Comparison of ENCODE assay signal across 16 cellular contexts in genomic region chr22:19111140-19111539, GRCh38. TPM values are rescaled to one million over a fixed set of nuclear protein-coding genes. Genes with fewer than 3 reads are reported as not detected.
DNase-seq lines count a peak whose midpoint lies in the region; ATAC-seq and TF ChIP-seq lines count a peak whose summit lies in the region.
"Had no signal": no experiment of that assay in that cellular context is flagged by ENCODE, and none has a peak within 500 bp of the region (broad histone marks: within the 10 kb centered on the region; RNA-seq: fewer than 3 reads in every experiment).

No MANE protein-coding gene starts in this region.

- H3K4me3 ChIP-seq in H7 (ENCODE audit: insufficient read depth, low read depth, low read length): no peak overlapping the region
- H3K4me3 ChIP-seq: hepatocyte, left lung had no signal

- H3K9me3 Mint-ChIP-seq in activated CD8-positive, alpha-beta T cell treated with anti-CD3 and anti-CD28 coated beads for 36 hours: no peaks in the 10 kb centered on the region
- no peaks in the 10 kb centered on the region for H3K9me3 Mint-ChIP-seq in natural killer cell

- no peak for TF ChIP-seq CTCF in activated CD8-positive, alpha-beta T cell treated with anti-CD3 and anti-CD28 coated beads for 36 hours (IDR thresholded peaks at IDR 0.05)
- TF ChIP-seq CTCF in natural killer cell (IDR thresholded peaks at IDR 0.05): no peak

- POLR2A ChIA-PET in activated CD8-positive, alpha-beta T cell treated with anti-CD3 and anti-CD28 coated beads for 36 hours (lab: Charles Lee): interaction anchor here (0.8 to 2.7 kb wide), 3 partner anchors 8 to 13 kb away, joined by 3 to 17 read pairs (median 4); partner anchors contain the start of gene DGCR2

- peaks cover 73% of the 10 kb centered on the region for H3K4me1 Mint-ChIP-seq in activated CD8-positive, alpha-beta T cell treated with anti-CD3 and anti-CD28 coated beads for 36 hours (ENCODE audit: low read depth)
- H3K4me1 Mint-ChIP-seq in natural killer cell: peaks cover 71% of the 10 kb centered on the region in 2 donors

- DNase-seq in NCI-H748 (lab: John Stamatoyannopoulos, UW; ENCODE audit: unreplicated experiment) (peak; percentile 12), NCI-H748 treated with DMSO at 0.1 percent for 48 hours (lab: John Stamatoyannopoulos, UW) (no peak), H7 (peak; percentile 63), natural killer cell (no peak), HUDEP-2 (lab: John Stamatoyannopoulos, UW; ENCODE audit: unreplicated experiment in 76 of 76) (no peak)
- DNase-seq in activated CD8-positive, alpha-beta T cell treated with anti-CD3 and anti-CD28 coated beads for 36 hours: no peak
- DNase-seq in central memory CD4-positive, alpha-beta T cell: no peak
- DNase-seq: activated CD4-positive, alpha-beta T cell treated with anti-CD3 and anti-CD28 coated beads for 1 hour; NCI-H1048; NCI-H526; SK-N-SH had no signal

- ATAC-seq in activated CD8-positive, alpha-beta T cell treated with anti-CD3 and anti-CD28 coated beads for 36 hours: no peak
- ATAC-seq in natural killer cell: no peak
- no peak for ATAC-seq in activated CD4-positive, CD25-positive, alpha-beta regulatory T cell treated with anti-CD3 and anti-CD28 coated beads, Interleukin-2, amount 50 U/mL, for 24 hours
- ATAC-seq: left lung had no signal

- H3K27me3 Mint-ChIP-seq in activated CD8-positive, alpha-beta T cell treated with anti-CD3 and anti-CD28 coated beads for 36 hours: no peaks in the 10 kb centered on the region
- no peaks in the 10 kb centered on the region for H3K27me3 Mint-ChIP-seq in natural killer cell (ENCODE audit: low read depth in 2 of 2)

- H3K27ac Mint-ChIP-seq in activated CD8-positive, alpha-beta T cell treated with anti-CD3 and anti-CD28 coated beads for 36 hours: peak overlapping the region; percentile 85
- peak overlapping the region; percentile 80 to 84 for H3K27ac Mint-ChIP-seq in natural killer cell

- intact Hi-C loops in activated CD8-positive, alpha-beta T cell treated with anti-CD3 and anti-CD28 coated beads for 36 hours (cut with micrococcal nuclease): no loop called here
- intact Hi-C loops in natural killer cell (cut with micrococcal nuclease): no loop called here

- peaks cover 5% of the 10 kb centered on the region for H3K36me3 Mint-ChIP-seq in activated CD8-positive, alpha-beta T cell treated with anti-CD3 and anti-CD28 coated beads for 36 hours (ENCODE audit: low read depth)
- H3K36me3 Mint-ChIP-seq in natural killer cell: no peaks in the 10 kb centered on the region

- no peaks in the 10 kb centered on the region for H3K27me3 ChIP-seq in H7 (ENCODE audit: control insufficient read depth, insufficient read depth, low read length)
- H3K27me3 ChIP-seq: hepatocyte, left lung had no signal

- CTCF ChIA-PET in activated CD8-positive, alpha-beta T cell treated with anti-CD3 and anti-CD28 coated beads for 36 hours (lab: Charles Lee): interaction anchor here (1.0 to 1.8 kb wide), 3 partner anchors 11 to 33 kb away, joined by 3 to 8 read pairs (median 4); partner anchors contain the start of genes DGCR2 and ESS2

- H3K36me3 ChIP-seq in H7 (replicated peaks; ENCODE audit: control insufficient read depth, insufficient read depth, low read length): no peaks in the 10 kb centered on the region
- H3K36me3 ChIP-seq: left lung had no signal

- no peak overlapping the region for H3K4me3 Mint-ChIP-seq in activated CD8-positive, alpha-beta T cell treated with anti-CD3 and anti-CD28 coated beads for 36 hours
- no peak overlapping the region for H3K4me3 Mint-ChIP-seq in natural killer cell

RNA-seq across cellular contexts. Expression of gene DGCR2, which starts 11.1 kb away (rescaled TPM):
- total RNA-seq in H7 (2014; rRNA removed; shearing (Covaris generic)): 60.1 and 72.4 TPM in 2 replicates
- total RNA-seq in activated CD8-positive, alpha-beta T cell treated with anti-CD3 and anti-CD28 coated beads for 36 hours: 10 to 100 TPM; 18.0 to 20.0 TPM
- 10 to 100 TPM; 27.5 to 44.1 (median 41.3) TPM for total RNA-seq in natural killer cell

RNA-seq across cellular contexts. Expression of gene TSSK2, which starts 20.0 kb away (rescaled TPM):
- total RNA-seq in H7 (2014; rRNA removed; shearing (Covaris generic)): not detected in 2 replicates
- total RNA-seq in activated CD8-positive, alpha-beta T cell treated with anti-CD3 and anti-CD28 coated beads for 36 hours: not detected
- total RNA-seq in natural killer cell: not detected
- total RNA-seq: A673, cerebellum, hepatocyte, left lung had no signal

RNA-seq across cellular contexts. Expression of gene ESS2, which starts 33.3 kb away (rescaled TPM):
- 17.6 and 28.4 TPM in 2 replicates for total RNA-seq in H7 (2014; rRNA removed; shearing (Covaris generic))
- total RNA-seq in activated CD8-positive, alpha-beta T cell treated with anti-CD3 and anti-CD28 coated beads for 36 hours: 10 to 100 TPM; 11.7 to 12.9 TPM
- 10 to 100 TPM; 47.6 to 51.6 (median 47.7) TPM for total RNA-seq in natural killer cell

RNA-seq across cellular contexts. Expression of gene GSC2, which starts 39.0 kb away (rescaled TPM):
- total RNA-seq in H7 (2014; rRNA removed; shearing (Covaris generic)): 0.78 TPM in 1 of 2 replicates, not detected in the other
- not detected for total RNA-seq in activated CD8-positive, alpha-beta T cell treated with anti-CD3 and anti-CD28 coated beads for 36 hours
- total RNA-seq in natural killer cell: not detected
- total RNA-seq: A673, cerebellum, hepatocyte, left lung had no signal

Comparison
In these comparisons a context has a peak if more than half of its experiments do, and no peak if none do; other contexts are left out.
1. DNase-seq: peak in NCI-H748 (single experiment) and H7 (single experiment); none in NCI-H748 treated with DMSO at 0.1 percent for 48 hours (single experiment), activated CD8-positive, alpha-beta T cell treated with anti-CD3 and anti-CD28 coated beads for 36 hours (single experiment), natural killer cell (single experiment), central memory CD4-positive, alpha-beta T cell (single experiment) and HUDEP-2 (0 of 76).